In the genomic region with DNA sequence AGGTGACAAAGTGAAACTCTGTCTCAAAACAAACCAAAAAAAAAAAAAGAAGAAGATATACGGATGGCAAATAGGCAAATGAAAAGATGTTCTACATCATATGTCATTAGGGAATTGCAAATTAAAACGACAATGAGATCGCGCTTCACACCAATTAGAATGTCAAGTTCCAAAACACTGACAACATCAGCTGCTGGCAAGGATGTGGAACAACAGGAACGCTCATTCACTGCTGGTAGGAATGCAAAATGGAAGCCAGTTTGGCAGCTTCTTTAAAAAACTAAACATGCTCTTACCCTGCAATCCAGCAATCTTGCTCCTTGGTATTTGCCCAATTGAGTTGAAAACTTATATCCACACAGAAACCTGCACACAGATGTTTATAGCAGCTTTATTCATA, we compare ENCODE assay signal across 26 cellular contexts. TPM values are rescaled to one million over a fixed set of nuclear protein-coding genes. Genes with fewer than 3 reads are reported as not detected.
"Had no signal": no experiment of that assay in that cellular context is flagged by ENCODE, and none has a peak within 500 bp of the region (broad histone marks: within the 10 kb centered on the region; RNA-seq: fewer than 3 reads in every experiment).

No MANE protein-coding gene starts in this region.

- H3K27me3 ChIP-seq: left lung, neural progenitor cell, right atrium auricular region had no signal

- H3K4me2 ChIP-seq: neural progenitor cell had no signal

- H3K27me3 Mint-ChIP-seq: activated CD4-positive, alpha-beta memory T cell treated with anti-CD3 and anti-CD28 coated beads, Interleukin-2, amount 10 ng/mL, durations not matched to agents 7 days and 5 days; activated CD8-positive, alpha-beta memory T cell treated with anti-CD3 and anti-CD28 coated beads, Interleukin-2, amount 10 ng/mL, durations not matched to agents 7 days and 5 days; progenitor cell of endocrine pancreas had no signal

- DNase-seq: activated CD4-positive, alpha-beta memory T cell treated with anti-CD3 and anti-CD28 coated beads, Interleukin-2, amount 10 ng/mL, durations not matched to agents 7 days and 5 days; activated CD4-positive, alpha-beta T cell treated with anti-CD3 and anti-CD28 coated beads for 48 hours; activated CD4-positive, CD25-positive, alpha-beta regulatory T cell; activated CD8-positive, alpha-beta memory T cell treated with anti-CD3 and anti-CD28 coated beads, Interleukin-2, amount 10 ng/mL, durations not matched to agents 7 days and 5 days; activated naive CD4-positive, alpha-beta T cell; activated naive CD8-positive, alpha-beta T cell treated with anti-CD3 and anti-CD28 coated beads for 36 hours; amniotic stem cell; effector memory CD8-positive, alpha-beta T cell; foreskin melanocyte; glutamatergic neuron; kidney; left lung; mammary epithelial cell; stimulated activated CD4-positive, alpha-beta T cell treated with anti-CD3 and anti-CD28 coated beads, Interleukin-4, amount 100 ng/mL, for 4 hours; stimulated activated naive CD4-positive, alpha-beta T cell; T-cell; T-helper 9 cell had no signal

- H3K4me3 ChIP-seq: left lung, neural progenitor cell, right atrium auricular region had no signal

- H3K36me3 ChIP-seq: neural progenitor cell, right atrium auricular region had no signal

- H3K4me3 Mint-ChIP-seq: activated CD4-positive, alpha-beta memory T cell treated with anti-CD3 and anti-CD28 coated beads, Interleukin-2, amount 10 ng/mL, durations not matched to agents 7 days and 5 days; activated CD8-positive, alpha-beta memory T cell treated with anti-CD3 and anti-CD28 coated beads, Interleukin-2, amount 10 ng/mL, durations not matched to agents 7 days and 5 days; activated naive CD8-positive, alpha-beta T cell treated with anti-CD3 and anti-CD28 coated beads for 36 hours; effector memory CD8-positive, alpha-beta T cell; neural progenitor cell; T-cell had no signal

- ATAC-seq: activated CD8-positive, alpha-beta memory T cell treated with anti-CD3 and anti-CD28 coated beads, Interleukin-2, amount 10 ng/mL, durations not matched to agents 7 days and 5 days; effector memory CD8-positive, alpha-beta T cell; left lung; T-cell had no signal

- H3K36me3 Mint-ChIP-seq: T-cell had no signal

- H3K4me1 Mint-ChIP-seq: activated CD4-positive, alpha-beta memory T cell treated with anti-CD3 and anti-CD28 coated beads, Interleukin-2, amount 10 ng/mL, durations not matched to agents 7 days and 5 days; activated CD8-positive, alpha-beta memory T cell treated with anti-CD3 and anti-CD28 coated beads, Interleukin-2, amount 10 ng/mL, durations not matched to agents 7 days and 5 days had no signal

- H3K27ac ChIP-seq: epithelial cell of prostate, left lung, neural progenitor cell, right atrium auricular region had no signal

- H3K4me1 ChIP-seq: right atrium auricular region had no signal

- H3K27ac Mint-ChIP-seq: activated CD4-positive, alpha-beta memory T cell treated with anti-CD3 and anti-CD28 coated beads, Interleukin-2, amount 10 ng/mL, durations not matched to agents 7 days and 5 days; activated CD8-positive, alpha-beta memory T cell treated with anti-CD3 and anti-CD28 coated beads, Interleukin-2, amount 10 ng/mL, durations not matched to agents 7 days and 5 days; activated naive CD8-positive, alpha-beta T cell treated with anti-CD3 and anti-CD28 coated beads for 36 hours; effector memory CD8-positive, alpha-beta T cell; neural progenitor cell; progenitor cell of endocrine pancreas; T-cell had no signal

- H3K9me3 ChIP-seq: left lung had no signal

- H3K9ac ChIP-seq: neural progenitor cell had no signal

- H2AFZ ChIP-seq: neural progenitor cell had no signal

- H3K9me3 Mint-ChIP-seq: activated CD4-positive, alpha-beta memory T cell treated with anti-CD3 and anti-CD28 coated beads, Interleukin-2, amount 10 ng/mL, durations not matched to agents 7 days and 5 days; activated naive CD8-positive, alpha-beta T cell treated with anti-CD3 and anti-CD28 coated beads for 36 hours; effector memory CD8-positive, alpha-beta T cell had no signal

- FAIRE-seq: kidney had no signal

RNA-seq across cellular contexts. Expression of a gene that starts 34.8 kb away (rescaled TPM):
- total RNA-seq: activated CD4-positive, alpha-beta memory T cell treated with anti-CD3 and anti-CD28 coated beads, Interleukin-2, amount 10 ng/mL, durations not matched to agents 7 days and 5 days; activated CD8-positive, alpha-beta memory T cell treated with anti-CD3 and anti-CD28 coated beads, Interleukin-2, amount 10 ng/mL, durations not matched to agents 7 days and 5 days; activated naive CD8-positive, alpha-beta T cell treated with anti-CD3 and anti-CD28 coated beads for 36 hours; cardiac septum; dermis microvascular lymphatic vessel endothelial cell; kidney; left lung; mammary epithelial cell; mononuclear cell; osteoblast; progenitor cell of endocrine pancreas; right atrium auricular region; T-cell; urinary bladder had no signal
- polyA plus RNA-seq: urinary bladder had no signal

RNA-seq across cellular contexts. Expression of a gene that starts 59.9 kb away (rescaled TPM):
- total RNA-seq: activated CD4-positive, alpha-beta memory T cell treated with anti-CD3 and anti-CD28 coated beads, Interleukin-2, amount 10 ng/mL, durations not matched to agents 7 days and 5 days; activated CD8-positive, alpha-beta memory T cell treated with anti-CD3 and anti-CD28 coated beads, Interleukin-2, amount 10 ng/mL, durations not matched to agents 7 days and 5 days; activated naive CD8-positive, alpha-beta T cell treated with anti-CD3 and anti-CD28 coated beads for 36 hours; dermis microvascular lymphatic vessel endothelial cell; left lung; mononuclear cell; osteoblast; progenitor cell of endocrine pancreas; T-cell had no signal
